Comparison of ENCODE assay signal across 23 cellular contexts in genomic region chr12:5780536-5780935, GRCh38.
DNase-seq lines count a peak whose midpoint lies in the region; ATAC-seq and TF ChIP-seq lines count a peak whose summit lies in the region.
"Had no signal": no experiment of that assay in that cellular context is flagged by ENCODE, and none has a peak within 500 bp of the region (broad histone marks: within the 10 kb centered on the region; RNA-seq: fewer than 3 reads in every experiment).

No MANE protein-coding gene starts in this region.

- peaks cover 12% of the 10 kb centered on the region for H3K27me3 ChIP-seq in endodermal cell (ENCODE audit: control insufficient read depth, insufficient read depth, low read length, poor library complexity, severe bottlenecking)
- H3K27me3 ChIP-seq: BLaER1 treated with 17β-estradiol and CSF1 and Interleukin-3, amounts not matched to agents 10 nM and 100 nM had no signal

- H3K36me3 Mint-ChIP-seq in endodermal cell (ENCODE audit: low read depth), result peaks cover 9% of the 10 kb centered on the region
- no peaks in the 10 kb centered on the region for H3K36me3 Mint-ChIP-seq in osteocyte (ENCODE audit: unreplicated experiment)
- no peaks in the 10 kb centered on the region for H3K36me3 Mint-ChIP-seq in activated T-helper 17 cell treated with anti-CD3 and anti-CD28 coated beads, Interleukin-2, amount 50 U/mL, for 72 hours (ENCODE audit: low read depth)
- H3K36me3 Mint-ChIP-seq: CD4-positive, alpha-beta memory T cell had no signal

- H3K4me1 ChIP-seq in endodermal cell (ENCODE audit: control insufficient read depth, insufficient read depth, low read length), result peaks cover 6% of the 10 kb centered on the region
- H3K4me1 ChIP-seq: BLaER1 treated with 17β-estradiol and CSF1 and Interleukin-3, amounts not matched to agents 10 nM and 100 nM; Caco-2 had no signal

- no peak overlapping the region for H3K27ac ChIP-seq in endodermal cell (ENCODE audit: low read depth, low read length)
- H3K27ac ChIP-seq: BLaER1 treated with 17β-estradiol and CSF1 and Interleukin-3, amounts not matched to agents 10 nM and 100 nM; HL-60 had no signal

- H3K4me1 Mint-ChIP-seq in endodermal cell (peaks cover 14% of the 10 kb centered on the region), osteocyte (ENCODE audit: unreplicated experiment) (no peaks in the 10 kb centered on the region)
- H3K4me1 Mint-ChIP-seq in activated T-helper 17 cell treated with anti-CD3 and anti-CD28 coated beads, Interleukin-2, amount 50 U/mL, for 72 hours, result no peaks in the 10 kb centered on the region
- H3K4me1 Mint-ChIP-seq: CD4-positive, alpha-beta memory T cell; GM23338 had no signal

- H3K27ac Mint-ChIP-seq in endodermal cell, result no peak overlapping the region
- H3K27ac Mint-ChIP-seq in osteocyte (ENCODE audit: unreplicated experiment), result no peak overlapping the region
- no peak overlapping the region for H3K27ac Mint-ChIP-seq in activated T-helper 17 cell treated with anti-CD3 and anti-CD28 coated beads, Interleukin-2, amount 50 U/mL, for 72 hours
- H3K27ac Mint-ChIP-seq: CD4-positive, alpha-beta memory T cell; GM23338 had no signal

- intact Hi-C loops in posterior vena cava (cut with DNase I), result no loop called here

- peaks cover 6% of the 10 kb centered on the region for H3K27me3 Mint-ChIP-seq in endodermal cell (ENCODE audit: insufficient read depth)
- H3K27me3 Mint-ChIP-seq in osteocyte (ENCODE audit: unreplicated experiment), result peaks cover 8% of the 10 kb centered on the region
- H3K27me3 Mint-ChIP-seq in activated T-helper 17 cell treated with anti-CD3 and anti-CD28 coated beads, Interleukin-2, amount 50 U/mL, for 72 hours, result peaks cover 21% of the 10 kb centered on the region

- no peak for ATAC-seq in GM18858 (IDR thresholded peaks at IDR 0.05; ENCODE audit: unreplicated experiment)
- no peak for ATAC-seq in activated T-helper 17 cell treated with anti-CD3 and anti-CD28 coated beads, Interleukin-2, amount 50 U/mL, for 72 hours (replicated peaks)
- ATAC-seq: GM23338, HepG2, K562 had no signal

- WGBS in endodermal cell (ENCODE audit: insufficient coverage in 1 of 2, insufficient read length in 1 of 2), 2 experiments, result 88 to 90% methylated on average over 3 to 6 of the region's 8 CpGs

- peak; percentile 19 for DNase-seq in endodermal cell
- peak; percentile 48 for DNase-seq in islet precursor cell
- peak; percentile 25 for DNase-seq in osteocyte (ENCODE audit: extremely low spot score, unreplicated experiment)
- DNase-seq in NCI-H2107 treated with DMSO at 0.1 percent for 48 hours (lab: John Stamatoyannopoulos, UW; ENCODE audit: unreplicated experiment), result no peak
- no peak for DNase-seq in posterior vena cava (ENCODE audit: low spot score)
- DNase-seq: ACHN; Caco-2; CD4-positive, alpha-beta memory T cell; DMS153; HCEC 1CT; NCI-H1092 treated with DMSO at 0.1 percent for 48 hours; NCI-H1436 treated with DMSO at 0.1 percent for 48 hours; NCI-H1930; NCI-H226; NCI-H510A treated with DMSO at 0.1 percent for 48 hours; NCI-H748 treated with DMSO at 0.1 percent for 48 hours had no signal

- no peaks in the 10 kb centered on the region for H3K9me3 ChIP-seq in endodermal cell (ENCODE audit: control insufficient read depth, low read length)
- H3K9me3 ChIP-seq: BLaER1 treated with 17β-estradiol and CSF1 and Interleukin-3, amounts not matched to agents 10 nM and 100 nM; Caco-2 had no signal

- no peak overlapping the region for H3K9ac ChIP-seq in endodermal cell (ENCODE audit: extremely low read depth, low read length, poor library complexity, severe bottlenecking)
- H3K9ac ChIP-seq: BLaER1 treated with 17β-estradiol and CSF1 and Interleukin-3, amounts not matched to agents 10 nM and 100 nM had no signal

- H3K9me3 Mint-ChIP-seq in endodermal cell (no peaks in the 10 kb centered on the region), osteocyte (ENCODE audit: unreplicated experiment) (no peaks in the 10 kb centered on the region)
- H3K9me3 Mint-ChIP-seq in activated T-helper 17 cell treated with anti-CD3 and anti-CD28 coated beads, Interleukin-2, amount 50 U/mL, for 72 hours, result peaks cover 5% of the 10 kb centered on the region
- H3K9me3 Mint-ChIP-seq: GM23338 had no signal

- no peaks in the 10 kb centered on the region for H3K36me3 ChIP-seq in endodermal cell (ENCODE audit: control insufficient read depth, insufficient read depth, low read length)
- H3K36me3 ChIP-seq: BLaER1 treated with 17β-estradiol and CSF1 and Interleukin-3, amounts not matched to agents 10 nM and 100 nM had no signal

- H3K4me3 Mint-ChIP-seq in endodermal cell (no peak overlapping the region), osteocyte (ENCODE audit: unreplicated experiment) (no peak overlapping the region)
- H3K4me3 Mint-ChIP-seq in activated T-helper 17 cell treated with anti-CD3 and anti-CD28 coated beads, Interleukin-2, amount 50 U/mL, for 72 hours, result no peak overlapping the region
- H3K4me3 Mint-ChIP-seq: CD4-positive, alpha-beta memory T cell; GM23338 had no signal

- no peak for TF ChIP-seq CTCF in endodermal cell (conservative IDR thresholded peaks at IDR 0.05)
- no peak for TF ChIP-seq CTCF in osteocyte (IDR thresholded peaks at IDR 0.05)

- H3K4me3 ChIP-seq in endodermal cell (ENCODE audit: low read length), result no peak overlapping the region
- H3K4me3 ChIP-seq: BLaER1 treated with 17β-estradiol and CSF1 and Interleukin-3, amounts not matched to agents 10 nM and 100 nM; GM23338; K562 had no signal

Comparison
In these comparisons a context has a peak if more than half of its experiments do, and no peak if none do; other contexts are left out.
1. DNase-seq: peak in endodermal cell (single experiment), islet precursor cell (single experiment) and osteocyte (single experiment); none in NCI-H2107 treated with DMSO at 0.1 percent for 48 hours (single experiment) and posterior vena cava (single experiment).